In the genomic region with DNA sequence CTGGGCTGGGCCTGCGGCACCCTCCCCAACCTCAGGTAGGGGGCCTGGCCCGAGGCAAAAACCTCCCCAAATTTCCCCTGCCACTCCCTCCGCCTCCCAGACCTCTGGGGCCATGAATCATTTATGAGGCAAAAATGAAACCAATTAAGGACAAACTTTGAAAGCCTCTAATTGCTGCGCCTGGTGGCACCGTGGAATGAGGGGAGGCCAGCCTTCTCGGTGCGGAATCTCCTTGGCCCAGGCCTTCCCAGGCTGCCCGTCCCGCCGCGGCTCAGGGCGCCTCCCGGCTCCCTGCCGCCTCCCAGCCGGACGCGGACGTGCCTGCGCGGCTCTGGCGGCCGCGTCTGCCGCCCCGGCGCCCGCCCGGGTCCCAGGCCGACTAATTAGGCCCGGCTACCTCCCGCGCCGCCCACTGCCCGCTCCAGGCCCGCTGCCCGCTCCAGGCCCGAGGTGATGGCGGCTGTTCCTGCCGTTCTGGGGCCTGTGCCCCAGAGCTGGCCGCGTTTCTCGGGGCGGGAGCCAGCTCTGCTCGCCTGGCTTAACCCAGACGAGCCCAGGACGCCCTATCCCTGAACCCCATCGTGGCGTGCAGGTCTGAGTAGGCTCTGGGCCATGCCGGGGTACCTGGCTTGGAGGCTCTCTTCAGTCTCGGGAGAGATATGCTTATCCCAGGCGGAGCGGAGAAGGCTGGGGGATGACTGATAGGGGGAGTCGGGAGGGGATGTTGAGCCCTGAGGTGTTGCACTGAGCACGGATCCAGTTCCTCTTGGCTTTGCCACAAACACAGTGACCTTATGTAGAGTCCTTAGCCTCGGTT, we compare ENCODE assay signal across 8 cellular contexts. TPM values are rescaled to one million over a fixed set of nuclear protein-coding genes. Genes with fewer than 3 reads are reported as not detected.
A peak's percentile ranks its signal among the peaks of the same experiment; 100 is the strongest.
DNase-seq lines count a peak whose midpoint lies in the region; ATAC-seq and TF ChIP-seq lines count a peak whose summit lies in the region.

No MANE protein-coding gene starts in this region.

- H3K36me3 Mint-ChIP-seq in activated naive CD8-positive, alpha-beta T cell treated with anti-CD3 and anti-CD28 coated beads, Interleukin-2, amount 50 U/mL, for 24 hours (ENCODE audit: low read depth): no peaks in the 10 kb centered on the region

- H3K27me3 Mint-ChIP-seq in activated naive CD8-positive, alpha-beta T cell treated with anti-CD3 and anti-CD28 coated beads, Interleukin-2, amount 50 U/mL, for 24 hours: no peaks in the 10 kb centered on the region

- H3K9me3 Mint-ChIP-seq in activated naive CD8-positive, alpha-beta T cell treated with anti-CD3 and anti-CD28 coated beads, Interleukin-2, amount 50 U/mL, for 24 hours: no peaks in the 10 kb centered on the region

- no peak for TF ChIP-seq CTCF in GM10266 (IDR thresholded peaks at IDR 0.05; ENCODE audit: control insufficient read depth, insufficient read depth, low read depth, missing control alignments)

- DNase-seq in GM10266 (ENCODE audit: extremely low spot score): peak; percentile 73
- peak; percentile 66 for DNase-seq in NAMALWA (ENCODE audit: low spot score)
- DNase-seq in activated naive CD8-positive, alpha-beta T cell treated with anti-CD3 and anti-CD28 coated beads, Interleukin-2, amount 50 U/mL, for 24 hours: peak; percentile 53
- peak; percentile 77 for DNase-seq in left ventricle myocardium superior
- DNase-seq in skeletal muscle cell (ENCODE audit: low read depth): no peak
- no peak for DNase-seq in Ammon's horn (ENCODE audit: low spot score)
- no peak for DNase-seq in DMS79 treated with DMSO at 0.1 percent for 48 hours (lab: John Stamatoyannopoulos, UW)
- DNase-seq in cortex of kidney (lab: John Stamatoyannopoulos, UW): no peak

- peak overlapping the region; percentile 49 for H3K27ac Mint-ChIP-seq in activated naive CD8-positive, alpha-beta T cell treated with anti-CD3 and anti-CD28 coated beads, Interleukin-2, amount 50 U/mL, for 24 hours

- H3K4me1 Mint-ChIP-seq in activated naive CD8-positive, alpha-beta T cell treated with anti-CD3 and anti-CD28 coated beads, Interleukin-2, amount 50 U/mL, for 24 hours: peaks cover 60% of the 10 kb centered on the region

- peak overlapping the region; percentile 73 for H3K4me3 Mint-ChIP-seq in activated naive CD8-positive, alpha-beta T cell treated with anti-CD3 and anti-CD28 coated beads, Interleukin-2, amount 50 U/mL, for 24 hours

- intact Hi-C loops in left ventricle myocardium superior (cut with micrococcal nuclease): no loop called here

- H3K4me3 ChIP-seq in skeletal muscle cell (ENCODE audit: low read depth, low read length): peak overlapping the region; percentile 31

- ATAC-seq in activated naive CD8-positive, alpha-beta T cell treated with anti-CD3 and anti-CD28 coated beads, Interleukin-2, amount 50 U/mL, for 24 hours: peak; percentile 25
- ATAC-seq in left ventricle myocardium superior: peak; percentile 38

RNA-seq across cellular contexts. Expression of gene CXXC5, which starts 20.1 kb away (rescaled TPM):
- total RNA-seq in left ventricle myocardium superior: 75.7 TPM

Comparison
In these comparisons a context has a peak if more than half of its experiments do, and no peak if none do; other contexts are left out.
1. DNase-seq: peak in GM10266 (single experiment), NAMALWA (single experiment), activated naive CD8-positive, alpha-beta T cell treated with anti-CD3 and anti-CD28 coated beads, Interleukin-2, amount 50 U/mL, for 24 hours (single experiment) and left ventricle myocardium superior (single experiment); none in skeletal muscle cell (single experiment), Ammon's horn (single experiment), DMS79 treated with DMSO at 0.1 percent for 48 hours (single experiment) and cortex of kidney (single experiment).